8 cellular contexts compared by ENCODE assay signal in genomic region chr5:65102826-65103673, GRCh38.
A peak's percentile ranks its signal among the peaks of the same experiment; 100 is the strongest.
DNase-seq lines count a peak whose midpoint lies in the region; ATAC-seq, FAIRE-seq and TF ChIP-seq lines count a peak whose summit lies in the region.

No MANE protein-coding gene starts in this region.

- no peak overlapping the region for H3K27ac Mint-ChIP-seq in chondrocyte (ENCODE audit: unreplicated experiment)
- H3K27ac Mint-ChIP-seq in HFFc6: no peak overlapping the region

- ATAC-seq in HG02623 (IDR thresholded peaks at IDR 0.05; ENCODE audit: unreplicated experiment): peak; percentile 65

- no peak for TF ChIP-seq CTCF in chondrocyte (IDR thresholded peaks at IDR 0.05)
- no peak for TF ChIP-seq CTCF in HFFc6 (IDR thresholded peaks at IDR 0.05)

- FAIRE-seq in GM12892 (lab: Jason Lieb, UNC): peak; percentile 72

- H3K36me3 Mint-ChIP-seq in chondrocyte (ENCODE audit: low read depth) (no peaks in the 10 kb centered on the region), HFFc6 (ENCODE audit: low read depth) (peaks cover 10% of the 10 kb centered on the region)

- TF ChIP-seq POLR2A in GM12892 (IDR thresholded peaks at IDR 0.05; ENCODE audit: low read depth, low read length): peak; percentile 59

- H3K9me3 Mint-ChIP-seq in chondrocyte (ENCODE audit: low read depth) (no peaks in the 10 kb centered on the region), HFFc6 (no peaks in the 10 kb centered on the region)

- H3K4me1 Mint-ChIP-seq in chondrocyte (ENCODE audit: low read depth): peaks cover 19% of the 10 kb centered on the region
- peaks cover 57% of the 10 kb centered on the region for H3K4me1 Mint-ChIP-seq in HFFc6 (ENCODE audit: low read depth)

- H3K27me3 Mint-ChIP-seq in chondrocyte (ENCODE audit: low read depth) (no peaks in the 10 kb centered on the region), HFFc6 (ENCODE audit: insufficient read depth) (no peaks in the 10 kb centered on the region; the same call in 1 of the 2 replicates)

- peak overlapping the region; percentile 26 for H3K4me3 Mint-ChIP-seq in chondrocyte (ENCODE audit: unreplicated experiment)
- H3K4me3 Mint-ChIP-seq in HFFc6: no peak overlapping the region

- peak; percentile 52 for DNase-seq in GM12892 (ENCODE audit: insufficient read length)
- DNase-seq in NCI-H1436 treated with DMSO at 0.1 percent for 48 hours (lab: John Stamatoyannopoulos, UW): peak; percentile 32
- peak; percentile 4 for DNase-seq in activated CD4-positive, CD25-positive, alpha-beta regulatory T cell treated with anti-CD3 and anti-CD28 coated beads, Interleukin-2, amount 50 U/mL, for 16 hours (ENCODE audit: low read depth, low spot score)
- no peak for DNase-seq in chondrocyte (ENCODE audit: low spot score)
- DNase-seq in left kidney (ENCODE audit: low read depth, low spot score): peak; percentile 97
- peak in 2 of 3 experiments; percentile 10 to 32 for DNase-seq in stimulated activated CD4-positive, alpha-beta T cell treated with anti-CD3 and anti-CD28 coated beads, TNF-alpha, amount 100 ng/mL, for 24 hours (ENCODE audit: low read depth in 3 of 3)
- DNase-seq in HFFc6: no peak

Comparison
In these comparisons a context has a peak if more than half of its experiments do, and no peak if none do; other contexts are left out.
1. DNase-seq: peak in GM12892 (single experiment), NCI-H1436 treated with DMSO at 0.1 percent for 48 hours (single experiment), activated CD4-positive, CD25-positive, alpha-beta regulatory T cell treated with anti-CD3 and anti-CD28 coated beads, Interleukin-2, amount 50 U/mL, for 16 hours (single experiment), left kidney (single experiment) and stimulated activated CD4-positive, alpha-beta T cell treated with anti-CD3 and anti-CD28 coated beads, TNF-alpha, amount 100 ng/mL, for 24 hours (2 of 3); none in chondrocyte (single experiment) and HFFc6 (single experiment).